ENCODE assay signal across 33 cellular contexts in genomic region chr14:71995741-71996140, GRCh38.
"Had no signal": no experiment of that assay in that cellular context is flagged by ENCODE, and none has a peak within 500 bp of the region (broad histone marks: within the 10 kb centered on the region; RNA-seq: fewer than 3 reads in every experiment).

No MANE protein-coding gene starts in this region.

- H3K4me3 ChIP-seq: MG63 had no signal

- H3K36me3 ChIP-seq: MG63 had no signal

- DNase-seq: Karpas-422, Kasumi-1, MG63, MM.1S, MV-4-11, NCI-H1048, NCI-H1092, NCI-H1092 treated with DMSO at 0.1 percent for 48 hours, NCI-H1105, NCI-H1105 treated with DMSO at 0.1 percent for 48 hours, NCI-H1417 treated with DMSO at 0.1 percent for 48 hours, NCI-H1436, NCI-H1436 treated with DMSO at 0.1 percent for 48 hours, NCI-H146, NCI-H1694, NCI-H1694 treated with DMSO at 0.1 percent for 48 hours, NCI-H187, NCI-H187 treated with DMSO at 0.1 percent for 48 hours, NCI-H1930, NCI-H2029, NCI-H2029 treated with DMSO at 0.1 percent for 48 hours, NCI-H2081, NCI-H2081 treated with DMSO at 0.1 percent for 48 hours, NCI-H2107, NCI-H2171, NCI-H2171 treated with DMSO at 0.1 percent for 48 hours, NCI-H2227 treated with DMSO at 0.1 percent for 48 hours, NCI-H226, NCI-H345, NCI-H446, NCI-H446 treated with DMSO at 0.1 percent for 48 hours, NCI-H510A, NCI-H510A treated with DMSO at 0.1 percent for 48 hours had no signal

- H3K27me3 ChIP-seq: MG63 had no signal

- H3K9me3 ChIP-seq: MG63 had no signal
